ENCODE assay signal across 30 cellular contexts in genomic region chr3:11930084-11930483, GRCh38.
"Had no signal": no experiment of that assay in that cellular context is flagged by ENCODE, and none has a peak within 500 bp of the region (broad histone marks: within the 10 kb centered on the region; RNA-seq: fewer than 3 reads in every experiment).

No MANE protein-coding gene starts in this region.

- H3K27ac ChIP-seq: left lung, lower lobe of right lung, neural progenitor cell, neutrophil, pancreas, prostate gland, skin epidermis, suprapubic skin, thoracic aorta, tibial artery had no signal

- H3K36me3 ChIP-seq: left lung, lower lobe of right lung, neural progenitor cell, neutrophil, pancreas, prostate gland, suprapubic skin, thoracic aorta, tibial artery had no signal

- H3K27me3 ChIP-seq: neural progenitor cell, neutrophil, suprapubic skin, tibial artery had no signal

- FAIRE-seq: islet of Langerhans, kidney, pancreas had no signal

- ATAC-seq: left colon; left lung; lower lobe of right lung; natural killer cell; pancreas; right cardiac atrium; sciatic nerve; stimulated activated effector memory CD8-positive, alpha-beta T cell treated with anti-CD3 and anti-CD28 coated beads, Interleukin-12 subunit alpha, Interleukin-12 subunit beta, amount 100 ng/mL, for 72 hours had no signal

- H3K9me3 ChIP-seq: left lung, lower lobe of right lung, neutrophil, pancreas, prostate gland, suprapubic skin, thoracic aorta, tibial artery had no signal

- H3K4me1 ChIP-seq: left lung, lower lobe of right lung, neural progenitor cell, pancreas, prostate gland, suprapubic skin, tibial artery had no signal

- DNase-seq: hypothalamus; immature natural killer cell; kidney; left colon; left lung; lower lobe of right lung; mammary epithelial cell; mesenchymal stem cell; naive B cell; natural killer cell; nephron progenitor cell; occipital lobe; pancreas; retina; right cardiac atrium; stimulated activated CD4-positive, alpha-beta T cell treated with anti-CD3 and anti-CD28 coated beads, Interleukin-12 subunit alpha, Interleukin-12 subunit beta, amount 100 ng/mL, for 4 hours; stimulated activated CD4-positive, alpha-beta T cell treated with anti-CD3 and anti-CD28 coated beads, Interleukin-15, amount 100 ng/mL, for 24 hours; stimulated activated CD4-positive, alpha-beta T cell treated with anti-CD3 and anti-CD28 coated beads, Interleukin-2, amount 100 ng/mL, for 24 hours; stimulated activated CD4-positive, alpha-beta T cell treated with anti-CD3 and anti-CD28 coated beads, Interleukin-4, amount 100 ng/mL, for 24 hours; stimulated activated naive CD4-positive, alpha-beta T cell had no signal

- H3K4me3 ChIP-seq: left lung, lower lobe of right lung, neural progenitor cell, pancreas, prostate gland, skin epidermis, suprapubic skin, thoracic aorta, tibial artery had no signal

- H3K4me2 ChIP-seq: neural progenitor cell had no signal
